ENCODE assay signal across 1 cellular context in the genomic region with DNA sequence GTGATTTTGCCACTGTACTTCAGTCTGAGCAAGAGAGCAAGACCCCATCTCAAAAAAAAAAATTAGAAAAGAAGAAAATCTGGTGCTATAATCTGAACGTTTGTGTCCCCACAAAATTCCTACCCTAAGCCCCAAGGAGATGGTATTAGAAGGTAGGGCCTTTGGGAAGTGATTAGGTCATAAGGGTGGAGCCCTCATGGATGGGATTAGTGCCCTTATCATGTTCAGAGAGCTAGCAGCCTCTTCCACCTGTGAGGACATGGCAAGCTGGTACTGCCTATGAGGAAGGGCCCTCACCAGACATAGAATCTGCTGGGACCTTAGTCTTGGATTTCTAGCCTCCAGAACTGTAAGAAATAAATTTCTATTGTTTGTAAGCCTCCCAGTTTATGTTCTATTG.
TF ChIP-seq lines count a peak whose summit lies in the region.

No MANE protein-coding gene starts in this region.

TF ChIP-seq in HepG2, 621 proteins besides CTCF, POLR2A, EP300 and RAD21:
- no peak for TF ChIP-seq ZNF747 (CRISPR knock-in tag; IDR thresholded peaks at IDR 0.05; ENCODE audit: borderline replicate concordance)
- TF ChIP-seq ZNF264 (CRISPR knock-in tag; IDR thresholded peaks at IDR 0.05) = peak; percentile 99
